15 cellular contexts compared by ENCODE assay signal in genomic region chr1:117171900-117172501, GRCh38. TPM values are rescaled to one million over a fixed set of nuclear protein-coding genes. Genes with fewer than 3 reads are reported as not detected.
DNase-seq lines count a peak whose midpoint lies in the region; ATAC-seq and TF ChIP-seq lines count a peak whose summit lies in the region.
"Had no signal": no experiment of that assay in that cellular context is flagged by ENCODE, and none has a peak within 500 bp of the region (broad histone marks: within the 10 kb centered on the region; RNA-seq: fewer than 3 reads in every experiment).

No MANE protein-coding gene starts in this region.

- peak in 3 of 4 donors; percentile 52 to 58 (median 58) for ATAC-seq in heart left ventricle
- no peak for ATAC-seq in HG03457 (IDR thresholded peaks at IDR 0.05; ENCODE audit: unreplicated experiment)
- ATAC-seq: left colon had no signal

- H3K4me1 ChIP-seq in HAP-1 (no peaks in the 10 kb centered on the region), heart left ventricle (peaks cover 0 to 5% (median 0%) of the 10 kb centered on the region in 12 donors), prostate gland (replicated peaks) (no peaks in the 10 kb centered on the region)

- H3K27ac ChIP-seq in heart left ventricle (no peak overlapping the region), prostate gland (no peak overlapping the region)
- H3K27ac ChIP-seq: skin epidermis had no signal

- no peaks in the 10 kb centered on the region for H3K36me3 ChIP-seq in HAP-1 (replicated peaks)
- H3K36me3 ChIP-seq in heart left ventricle = no peaks in the 10 kb centered on the region
- H3K36me3 ChIP-seq in prostate gland = no peaks in the 10 kb centered on the region

- TF ChIP-seq CTCF in heart left ventricle (IDR thresholded peaks at IDR 0.05) (no peak), prostate gland (IDR thresholded peaks at IDR 0.05) (no peak)

- in situ Hi-C loops in HAP-1 (cut with MboI; ENCODE audit: low sequenced_read_pairs) = no loop called here

- intact Hi-C loops in heart left ventricle (cut with DNase I) = no loop called here
- intact Hi-C loops in prostate gland (cut with DNase I) = no loop called here

- 65 to 84% (median 78%) methylated on average over 18 of the region's 18 CpGs for WGBS in heart left ventricle, 4 donors
- WGBS in prostate gland = 38% methylated on average over 18 of the region's 18 CpGs

- H3K9me3 ChIP-seq in HAP-1 (no peaks in the 10 kb centered on the region), heart left ventricle (no peaks in the 10 kb centered on the region), prostate gland (no peaks in the 10 kb centered on the region)

- TF ChIP-seq POLR2A in heart left ventricle (IDR thresholded peaks at IDR 0.05) = no peak
- TF ChIP-seq POLR2A in prostate gland (IDR thresholded peaks at IDR 0.05) = no peak
- no peak for TF ChIP-seq POLR2A in erythroblast (IDR thresholded peaks at IDR 0.05; ENCODE audit: low read length)

- H3K27me3 ChIP-seq in HAP-1 (ENCODE audit: low read depth) (no peaks in the 10 kb centered on the region), heart left ventricle (no peaks in the 10 kb centered on the region), prostate gland (replicated peaks; ENCODE audit: insufficient read depth) (no peaks in the 10 kb centered on the region)

- H3K4me3 ChIP-seq in HAP-1 = no peak overlapping the region
- H3K4me3 ChIP-seq in heart left ventricle = no peak overlapping the region
- no peak overlapping the region for H3K4me3 ChIP-seq in prostate gland
- H3K4me3 ChIP-seq: skin epidermis had no signal

- DNase-seq in HAP-1 (ENCODE audit: low spot score in 2 of 2) = peak; percentile 22 to 27
- DNase-seq in amygdala (lab: John Stamatoyannopoulos, UW) = peak in 30 of 56 donors; percentile 1 to 74 (median 13)
- peak in 4 of 5 donors; percentile 8 to 46 (median 24) for DNase-seq in heart left ventricle
- DNase-seq in prostate gland (ENCODE audit: low spot score) = peak; percentile 58
- no peak for DNase-seq in erythroblast (lab: John Stamatoyannopoulos, UW)
- no peak for DNase-seq in NAMALWA (ENCODE audit: low spot score)
- DNase-seq in stimulated activated CD4-positive, alpha-beta T cell treated with anti-CD3 and anti-CD28 coated beads, Interleukin-2, amount 100 ng/mL, for 48 hours = no peak
- DNase-seq: activated T-cell treated with anti-CD3 and anti-CD28 coated beads for 4 hours; DND-41; left colon; NCI-H2081 treated with DMSO at 0.1 percent for 48 hours; stimulated activated naive CD4-positive, alpha-beta T cell; T-helper 1 cell had no signal

RNA-seq across cellular contexts. Expression of gene VTCN1, which starts 38.7 kb away (rescaled TPM):
- total RNA-seq in heart left ventricle = under 1 TPM in 2 of 9 donors, not detected in 7; 0.09 to 0.16 TPM
- polyA plus RNA-seq in heart left ventricle = not detected
- total RNA-seq in prostate gland = 1 to 10 TPM; 4.0 to 7.8 TPM
- total RNA-seq: left colon had no signal

RNA-seq across cellular contexts. Expression of gene TRIM45, which starts 50.5 kb away (rescaled TPM):
- total RNA-seq in heart left ventricle (10 to 100 TPM in 5 of 9 donors, 1 to 10 TPM in 4; 6.9 to 22.2 (median 12.7) TPM), prostate gland (10 to 100 TPM in 1 of 2 donors, 1 to 10 TPM in 1; 4.0 to 13.2 TPM)
- 1 to 10 TPM; 1.4 to 7.6 TPM for polyA plus RNA-seq in heart left ventricle

Comparison
In these comparisons a context has a peak if more than half of its experiments do, and no peak if none do; other contexts are left out.
1. DNase-seq: peak in HAP-1 (2 of 2), amygdala (30 of 56), heart left ventricle (4 of 5) and prostate gland (single experiment); none in erythroblast (0 of 2), NAMALWA (single experiment) and stimulated activated CD4-positive, alpha-beta T cell treated with anti-CD3 and anti-CD28 coated beads, Interleukin-2, amount 100 ng/mL, for 48 hours (0 of 2).
2. RNA of gene VTCN1, which starts 38.7 kb away (total RNA-seq): 4.0 to 7.8 TPM in prostate gland; 0.09 to 0.16 TPM in heart left ventricle; every median in the first group is over 4 times any median in the second.